Comparison of ENCODE assay signal across 27 cellular contexts in genomic region chrX:110224926-110225617, GRCh38.
"Had no signal": no experiment of that assay in that cellular context is flagged by ENCODE, and none has a peak within 500 bp of the region (broad histone marks: within the 10 kb centered on the region; RNA-seq: fewer than 3 reads in every experiment).

No MANE protein-coding gene starts in this region.

- H3K27me3 ChIP-seq: esophagus squamous epithelium, neural progenitor cell, right lobe of liver, vagina had no signal

- H3K36me3 ChIP-seq: esophagus squamous epithelium, heart right ventricle, left lung, neural progenitor cell, right lobe of liver, vagina had no signal

- H3K9me3 Mint-ChIP-seq: mesothelial cell of epicardium; neural progenitor cell; stimulated activated naive B cell treated with anti-CD40 and anti-IgM and Interleukin-4, amounts not matched to agents 10 μg/mL and 1 μg/mL and 100 μg/mL, for 72 hours; stimulated activated naive CD8-positive, alpha-beta T cell treated with anti-CD3 and anti-CD28 coated beads, Interleukin-15, Interleukin-2, amounts not matched to agents 100 ng/mL and 50 ng/mL, for 24 hours had no signal

- DNase-seq: dermis blood vessel endothelial cell; effector memory CD4-positive, alpha-beta T cell; erythroblast; esophagus squamous epithelium; foreskin melanocyte; glutamatergic neuron; heart right ventricle; hippocampal formation; left cardiac atrium; left lung; mesenchymal stem cell; mucosa of descending colon; naive B cell; right lobe of liver; small intestine; stimulated activated CD4-positive, alpha-beta T cell treated with anti-CD3 and anti-CD28 coated beads, Interleukin-15, amount 100 ng/mL, for 24 hours; stimulated activated CD4-positive, alpha-beta T cell treated with anti-CD3 and anti-CD28 coated beads, Interleukin-2, amount 100 ng/mL, for 48 hours; stimulated activated naive B cell treated with anti-CD40 and anti-IgM and Interleukin-4, amounts not matched to agents 10 μg/mL and 1 μg/mL and 100 μg/mL, for 72 hours; trophoblast cell had no signal

- H3K4me2 ChIP-seq: neural progenitor cell had no signal

- H3K4me3 Mint-ChIP-seq: mesothelial cell of epicardium; naive B cell; nephron; neural progenitor cell; stimulated activated naive B cell treated with anti-CD40 and anti-IgM and Interleukin-4, amounts not matched to agents 10 μg/mL and 1 μg/mL and 100 μg/mL, for 72 hours; stimulated activated naive CD8-positive, alpha-beta T cell treated with anti-CD3 and anti-CD28 coated beads, Interleukin-15, Interleukin-2, amounts not matched to agents 100 ng/mL and 50 ng/mL, for 24 hours had no signal

- FAIRE-seq: islet of Langerhans, small intestine had no signal

- H3K79me2 ChIP-seq: parathyroid adenoma had no signal

- H3K27ac ChIP-seq: esophagus squamous epithelium, heart right ventricle, left lung, neural progenitor cell, parathyroid adenoma, right lobe of liver, vagina had no signal

- H3K9ac ChIP-seq: neural progenitor cell, parathyroid adenoma had no signal

- H3K27ac Mint-ChIP-seq: mesothelial cell of epicardium; neural progenitor cell; progenitor cell of endocrine pancreas; stimulated activated naive B cell treated with anti-CD40 and anti-IgM and Interleukin-4, amounts not matched to agents 10 μg/mL and 1 μg/mL and 100 μg/mL, for 72 hours; stimulated activated naive CD8-positive, alpha-beta T cell treated with anti-CD3 and anti-CD28 coated beads, Interleukin-15, Interleukin-2, amounts not matched to agents 100 ng/mL and 50 ng/mL, for 24 hours had no signal

- H3K9me3 ChIP-seq: esophagus squamous epithelium, heart right ventricle, left lung, mucosa of descending colon, right lobe of liver, vagina had no signal

- H3K4me3 ChIP-seq: esophagus squamous epithelium, heart right ventricle, left lung, mucosa of descending colon, neural progenitor cell, right lobe of liver, vagina had no signal

- H3K36me3 Mint-ChIP-seq: mesothelial cell of epicardium had no signal

- H3K27me3 Mint-ChIP-seq: naive B cell; progenitor cell of endocrine pancreas; stimulated activated naive B cell treated with anti-CD40 and anti-IgM and Interleukin-4, amounts not matched to agents 10 μg/mL and 1 μg/mL and 100 μg/mL, for 72 hours; stimulated activated naive CD8-positive, alpha-beta T cell treated with anti-CD3 and anti-CD28 coated beads, Interleukin-15, Interleukin-2, amounts not matched to agents 100 ng/mL and 50 ng/mL, for 24 hours had no signal

- H2AFZ ChIP-seq: neural progenitor cell, parathyroid adenoma had no signal

- H3K4me1 ChIP-seq: heart right ventricle, left lung, neural progenitor cell, parathyroid adenoma, right lobe of liver had no signal

- ATAC-seq: heart right ventricle; left cardiac atrium; left lung; mucosa of descending colon; right lobe of liver; stimulated activated naive B cell treated with anti-CD40 and anti-IgM and Interleukin-4, amounts not matched to agents 10 μg/mL and 1 μg/mL and 100 μg/mL, for 72 hours had no signal
